Comparison of ENCODE assay signal across 8 cellular contexts in the genomic region with DNA sequence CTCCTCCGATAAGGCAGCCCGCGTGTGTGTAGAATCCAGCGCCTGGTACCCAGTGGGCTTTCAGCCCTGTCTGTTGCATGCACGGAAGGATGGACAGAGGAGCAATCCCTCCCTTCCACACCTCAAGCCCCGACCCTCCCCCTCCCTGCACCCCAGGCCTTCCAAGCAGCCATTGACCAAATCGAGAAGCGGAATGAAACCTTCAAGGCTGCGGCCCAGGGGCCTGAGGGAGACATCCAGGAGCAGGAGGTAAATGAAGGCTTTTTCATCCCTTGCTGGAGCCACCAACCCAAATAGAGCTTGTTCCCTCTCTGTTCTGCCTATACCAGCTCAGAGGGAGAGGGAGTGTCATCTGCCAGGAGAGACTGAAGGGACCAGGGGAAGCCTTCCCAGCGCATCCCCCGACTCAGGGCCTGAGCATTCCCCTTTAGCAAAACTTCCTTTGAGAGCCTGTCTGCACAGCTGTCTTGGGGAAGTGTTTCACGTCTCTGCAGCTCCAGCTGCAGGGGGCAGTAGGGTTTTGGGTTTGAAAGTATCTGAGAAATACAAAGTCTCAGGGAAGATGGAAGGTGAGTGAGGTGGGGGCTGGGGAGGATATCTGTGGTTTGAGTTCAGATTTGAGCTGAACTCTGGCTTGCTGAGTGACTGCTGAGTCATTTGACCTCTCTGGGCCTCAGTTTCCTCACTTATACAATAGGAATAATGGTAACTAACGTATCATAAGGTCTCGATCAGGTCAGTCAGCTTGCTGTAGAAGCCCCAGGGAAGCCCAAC. TPM values are rescaled to one million over a fixed set of nuclear protein-coding genes. Genes with fewer than 3 reads are reported as not detected.
DNase-seq lines count a peak whose midpoint lies in the region; ATAC-seq, FAIRE-seq and TF ChIP-seq lines count a peak whose summit lies in the region.

No MANE protein-coding gene starts in this region.

- 70 to 72% methylated on average over 14 of the region's 14 CpGs for WGBS in lung, 2 donors

- H3K36me3 ChIP-seq in lung (ENCODE audit: control insufficient read depth in 2 of 2, insufficient read depth in 2 of 2, low read length in 2 of 2): peaks cover 0 to 2% of the 10 kb centered on the region in 2 donors

- H3K27me3 ChIP-seq in lung (ENCODE audit: control insufficient read depth, insufficient read depth): no peaks in the 10 kb centered on the region

- no peak for FAIRE-seq in urothelium cell line (lab: Jason Lieb, UNC)

- H3K4me3 ChIP-seq in lung: no peak overlapping the region

- TF ChIP-seq CTCF in lung (IDR thresholded peaks at IDR 0.05; ENCODE audit: control extremely low read depth, extremely low read depth): peak; percentile 4

- DNase-seq in H4 (ENCODE audit: low spot score) (peak; percentile 56), RPMI8226 (peak; percentile 58), lung (ENCODE audit: low spot score) (no peak), urothelium cell line (ENCODE audit: low spot score) (peak; percentile 52)
- peak; percentile 85 for DNase-seq in activated effector memory CD4-positive, alpha-beta T cell treated with anti-CD3 and anti-CD28 coated beads, Interleukin-2, amount 50 U/mL, for 16 hours

- H3K9me3 ChIP-seq in lung (ENCODE audit: control insufficient read depth in 2 of 2, insufficient read depth in 1 of 2, low read length in 1 of 2): no peaks in the 10 kb centered on the region

- ATAC-seq in lung (ENCODE audit: insufficient read depth, low FRiP score) (no peak), HG03135 (IDR thresholded peaks at IDR 0.05; ENCODE audit: unreplicated experiment) (no peak), HG03159 (IDR thresholded peaks at IDR 0.05; ENCODE audit: unreplicated experiment) (no peak), GM19023 (IDR thresholded peaks at IDR 0.05; ENCODE audit: unreplicated experiment) (no peak)

- H3K4me1 ChIP-seq in lung (ENCODE audit: control insufficient read depth in 2 of 2, insufficient read depth in 2 of 2, low read length in 2 of 2): peaks cover 0 to 3% of the 10 kb centered on the region in 2 donors

- H3K27ac ChIP-seq in lung (ENCODE audit: low read depth in 1 of 2, low read length in 1 of 2): no peak overlapping the region

RNA-seq across cellular contexts. Expression of gene FGD2, which starts 16.1 kb away (rescaled TPM):
- not detected in 2 replicates for total RNA-seq in H4 (2014; rRNA removed; shearing (Covaris generic))
- 10 to 100 TPM; 24.2 to 76.7 TPM for total RNA-seq in lung
- polyA plus RNA-seq in lung: 10 to 100 TPM; 20.4 to 55.9 TPM

RNA-seq across cellular contexts. Expression of gene MTCH1, which starts 35.5 kb away (rescaled TPM):
- total RNA-seq in H4 (2014; rRNA removed; shearing (Covaris generic)): 165 and 174 TPM in 2 replicates
- 100 to 1,000 TPM; 133 to 210 TPM for total RNA-seq in lung
- polyA plus RNA-seq in lung: 100 to 1,000 TPM; 120 to 180 TPM

Comparison
In these comparisons a context has a peak if more than half of its experiments do, and no peak if none do; other contexts are left out.
1. RNA of gene FGD2, which starts 16.1 kb away (total RNA-seq): 24.2 to 76.7 TPM in lung; not detected in H4; every median in the first group is over 10 times any median in the second.